In genomic region chr18:80171190-80171872, GRCh38 we compare ENCODE assay signal across 9 cellular contexts.
DNase-seq lines count a peak whose midpoint lies in the region; ATAC-seq and TF ChIP-seq lines count a peak whose summit lies in the region.
"Had no signal": no experiment of that assay in that cellular context is flagged by ENCODE, and none has a peak within 500 bp of the region (broad histone marks: within the 10 kb centered on the region; RNA-seq: fewer than 3 reads in every experiment).

No MANE protein-coding gene starts in this region.

- peaks cover 3% of the 10 kb centered on the region for H3K27me3 ChIP-seq in HL-60 (ENCODE audit: insufficient read depth, poor library complexity, severe bottlenecking)

- POLR2A ChIA-PET in activated CD8-positive, alpha-beta T cell treated with anti-CD3 and anti-CD28 coated beads, Interleukin-2, amount 10 ng/mL, durations not matched to agents 7 days and 5 days (lab: Charles Lee), result no interaction called here

- DNase-seq in CD1c-positive myeloid dendritic cell (ENCODE audit: extremely low spot score) (peak; percentile 31), HL-60 (ENCODE audit: low read depth in 1 of 2, low spot score in 1 of 2) (peak in 1 of 2 experiments; percentile 43), fibroblast of mammary gland (ENCODE audit: low read depth) (peak; percentile 63), omental fat pad (ENCODE audit: low spot score) (peak; percentile 65), NCI-H2171 treated with DMSO at 0.1 percent for 48 hours (lab: John Stamatoyannopoulos, UW) (no peak), LoVo (ENCODE audit: low spot score) (no peak)
- DNase-seq in activated CD8-positive, alpha-beta T cell treated with anti-CD3 and anti-CD28 coated beads, Interleukin-2, amount 10 ng/mL, durations not matched to agents 7 days and 5 days, result peak; percentile 66

- no peak overlapping the region for H3K27ac Mint-ChIP-seq in activated CD8-positive, alpha-beta T cell treated with anti-CD3 and anti-CD28 coated beads, Interleukin-2, amount 10 ng/mL, durations not matched to agents 7 days and 5 days
- H3K27ac Mint-ChIP-seq: memory B cell had no signal

- TF ChIP-seq CTCF in HL-60 (IDR thresholded peaks at IDR 0.05; ENCODE audit: insufficient read depth, low read length) (peak; percentile 75), fibroblast of mammary gland (conservative IDR thresholded peaks at IDR 0.05; ENCODE audit: control insufficient read depth, insufficient read depth, low read depth, low read length) (peak; percentile 79), omental fat pad (IDR thresholded peaks at IDR 0.05) (peak in 1 of 3 donors; percentile 79)

- H3K27ac ChIP-seq in HL-60 (replicated peaks), result no peak overlapping the region

- H3K27me3 Mint-ChIP-seq in activated CD8-positive, alpha-beta T cell treated with anti-CD3 and anti-CD28 coated beads, Interleukin-2, amount 10 ng/mL, durations not matched to agents 7 days and 5 days (ENCODE audit: low read depth), result peaks cover 26% of the 10 kb centered on the region

- H3K4me3 ChIP-seq in HL-60 (replicated peaks; ENCODE audit: insufficient read depth, low read length) (no peak overlapping the region), fibroblast of mammary gland (ENCODE audit: control insufficient read depth, low read depth, low read length) (peak overlapping the region; percentile 28)

- H3K4me3 Mint-ChIP-seq in activated CD8-positive, alpha-beta T cell treated with anti-CD3 and anti-CD28 coated beads, Interleukin-2, amount 10 ng/mL, durations not matched to agents 7 days and 5 days, result no peak overlapping the region
- H3K4me3 Mint-ChIP-seq: memory B cell had no signal

- CTCF ChIA-PET in activated CD8-positive, alpha-beta T cell treated with anti-CD3 and anti-CD28 coated beads, Interleukin-2, amount 10 ng/mL, durations not matched to agents 7 days and 5 days (lab: Charles Lee), result interaction anchor here (0.6 to 2.7 kb wide), 12 partner anchors 11 to 89 kb away, joined by 3 to 16 read pairs (median 4); no protein-coding TSS in a partner anchor

- H3K36me3 Mint-ChIP-seq in activated CD8-positive, alpha-beta T cell treated with anti-CD3 and anti-CD28 coated beads, Interleukin-2, amount 10 ng/mL, durations not matched to agents 7 days and 5 days (ENCODE audit: low read depth), result no peaks in the 10 kb centered on the region
- H3K36me3 Mint-ChIP-seq: memory B cell had no signal

- H3K4me1 Mint-ChIP-seq in activated CD8-positive, alpha-beta T cell treated with anti-CD3 and anti-CD28 coated beads, Interleukin-2, amount 10 ng/mL, durations not matched to agents 7 days and 5 days (ENCODE audit: low read depth), result peaks cover 21% of the 10 kb centered on the region

- H3K9me3 Mint-ChIP-seq in activated CD8-positive, alpha-beta T cell treated with anti-CD3 and anti-CD28 coated beads, Interleukin-2, amount 10 ng/mL, durations not matched to agents 7 days and 5 days (ENCODE audit: insufficient read depth), result no peaks in the 10 kb centered on the region
- H3K9me3 Mint-ChIP-seq: memory B cell had no signal

- ATAC-seq in activated CD8-positive, alpha-beta T cell treated with anti-CD3 and anti-CD28 coated beads, Interleukin-2, amount 10 ng/mL, durations not matched to agents 7 days and 5 days, result no peak
- peak; percentile 42 for ATAC-seq in omental fat pad (ENCODE audit: low FRiP score)
- no peak for ATAC-seq in GM21515 (IDR thresholded peaks at IDR 0.05; ENCODE audit: unreplicated experiment)

Comparison
In these comparisons a context has a peak if more than half of its experiments do, and no peak if none do; other contexts are left out.
1. DNase-seq: peak in CD1c-positive myeloid dendritic cell (single experiment), activated CD8-positive, alpha-beta T cell treated with anti-CD3 and anti-CD28 coated beads, Interleukin-2, amount 10 ng/mL, durations not matched to agents 7 days and 5 days (single experiment), fibroblast of mammary gland (single experiment) and omental fat pad (single experiment); none in NCI-H2171 treated with DMSO at 0.1 percent for 48 hours (single experiment) and LoVo (single experiment).